ENCODE assay signal across 16 cellular contexts in genomic region chr10:107091126-107091525, GRCh38.
DNase-seq lines count a peak whose midpoint lies in the region; TF ChIP-seq lines count a peak whose summit lies in the region.
"Had no signal": no experiment of that assay in that cellular context is flagged by ENCODE, and none has a peak within 500 bp of the region (broad histone marks: within the 10 kb centered on the region; RNA-seq: fewer than 3 reads in every experiment).

No MANE protein-coding gene starts in this region.

- no peak overlapping the region for H3K27ac ChIP-seq in neuronal stem cell (replicated peaks; ENCODE audit: low read length)
- H3K27ac ChIP-seq: BLaER1 treated with 17β-estradiol and CSF1 and Interleukin-3, amounts not matched to agents 10 nM and 100 nM had no signal

- no peak overlapping the region for H2BK5ac ChIP-seq in neuronal stem cell (ENCODE audit: low read length)

- no peak overlapping the region for H3K18ac ChIP-seq in neuronal stem cell (ENCODE audit: low read length)

- no peaks in the 10 kb centered on the region for H3K27me3 ChIP-seq in neuronal stem cell (ENCODE audit: control insufficient read depth in 3 of 3, insufficient read depth in 3 of 3, low read depth in 1 of 3, low read length in 3 of 3)
- H3K27me3 ChIP-seq: BLaER1 treated with 17β-estradiol and CSF1 and Interleukin-3, amounts not matched to agents 10 nM and 100 nM had no signal

- no peak overlapping the region for H4K91ac ChIP-seq in neuronal stem cell (ENCODE audit: low read depth, low read length, poor library complexity)

- H3K4me2 ChIP-seq in neuronal stem cell (ENCODE audit: insufficient read depth, low read length, poor library complexity, severe bottlenecking) = no peak overlapping the region
- H3K4me2 ChIP-seq: BLaER1 treated with 17β-estradiol and CSF1 and Interleukin-3, amounts not matched to agents 10 nM and 100 nM had no signal

- no peak overlapping the region for H2AFZ ChIP-seq in neuronal stem cell (ENCODE audit: low read length)

- H4K8ac ChIP-seq in neuronal stem cell (ENCODE audit: low read depth, low read length) = no peak overlapping the region

- no peak overlapping the region for H3K14ac ChIP-seq in neuronal stem cell (ENCODE audit: low read length)

- H3K4me1 ChIP-seq in neuronal stem cell (ENCODE audit: control insufficient read depth in 2 of 2, insufficient read depth in 1 of 2, low read depth in 1 of 2, low read length in 2 of 2) = peaks cover 0 to 5% of the 10 kb centered on the region in 2 donors
- H3K4me1 ChIP-seq: BLaER1 treated with 17β-estradiol and CSF1 and Interleukin-3, amounts not matched to agents 10 nM and 100 nM had no signal

- no peak overlapping the region for H2BK12ac ChIP-seq in neuronal stem cell (ENCODE audit: low read length)

- no peak for TF ChIP-seq CTCF in GM10248 (IDR thresholded peaks at IDR 0.05; ENCODE audit: control extremely low read depth, extremely low read depth, low read depth, missing control alignments)

- no peak overlapping the region for H2AK5ac ChIP-seq in neuronal stem cell (ENCODE audit: low read depth, low read length)

- H2BK15ac ChIP-seq in neuronal stem cell (ENCODE audit: low read length) = no peak overlapping the region

- H3K36me3 ChIP-seq in neuronal stem cell (replicated peaks in 1 of 2; ENCODE audit: control insufficient read depth in 2 of 2, insufficient read depth in 2 of 2, low read length in 2 of 2) = no peaks in the 10 kb centered on the region
- H3K36me3 ChIP-seq: BLaER1 treated with 17β-estradiol and CSF1 and Interleukin-3, amounts not matched to agents 10 nM and 100 nM had no signal

- H3K23ac ChIP-seq in neuronal stem cell (ENCODE audit: low read depth, low read length, poor library complexity) = no peak overlapping the region

- H3K4me3 ChIP-seq in neuronal stem cell (ENCODE audit: low read length in 2 of 2) = no peak overlapping the region
- H3K4me3 ChIP-seq: BLaER1 treated with 17β-estradiol and CSF1 and Interleukin-3, amounts not matched to agents 10 nM and 100 nM had no signal

- no peak overlapping the region for H3K9ac ChIP-seq in neuronal stem cell (ENCODE audit: low read depth, low read length, poor library complexity)
- H3K9ac ChIP-seq: BLaER1 treated with 17β-estradiol and CSF1 and Interleukin-3, amounts not matched to agents 10 nM and 100 nM had no signal

- POLR2A ChIA-PET in GM10248 (lab: Yijun Ruan, JAX) = no interaction called here

- peak; percentile 82 for DNase-seq in A172 (ENCODE audit: low spot score)
- peak; percentile 53 for DNase-seq in HT1080 (ENCODE audit: low read depth)
- DNase-seq in SW480 (ENCODE audit: low spot score) = peak; percentile 1
- peak; percentile 2 for DNase-seq in myocyte (ENCODE audit: low read depth)
- DNase-seq in islet precursor cell = no peak
- DNase-seq in GM10248 (ENCODE audit: extremely low spot score) = no peak
- DNase-seq in ecto neural progenitor cell (ENCODE audit: low spot score) = no peak
- no peak for DNase-seq in neuronal stem cell (ENCODE audit: low spot score)
- DNase-seq: CD8-positive, alpha-beta memory T cell; DMS153; NCI-H1105 treated with DMSO at 0.1 percent for 48 hours; NCI-H187 treated with DMSO at 0.1 percent for 48 hours; NCI-H446; NCI-H69; PC-3 had no signal

- H3K9me3 ChIP-seq in neuronal stem cell (replicated peaks in 1 of 2; ENCODE audit: control insufficient read depth in 2 of 2, insufficient read depth in 1 of 2, low read depth in 1 of 2, low read length in 2 of 2) = no peaks in the 10 kb centered on the region

- H2BK120ac ChIP-seq in neuronal stem cell (ENCODE audit: low read depth, low read length) = no peak overlapping the region

- H3K4ac ChIP-seq in neuronal stem cell (ENCODE audit: low read length) = no peak overlapping the region

- WGBS in neuronal stem cell (ENCODE audit: extremely low coverage in 2 of 2, insufficient read length in 2 of 2, insufficient replicate concordance in 1 of 2), 2 donors = no CpG with 5 or more reads among the region's 2 CpGs

- CTCF ChIA-PET in GM10248 (lab: Yijun Ruan, JAX) = interaction anchor here (1.8 kb wide), 1 partner anchor 8 kb away, joined by 6 read pairs; no protein-coding TSS in a partner anchor

- no peaks in the 10 kb centered on the region for H3K79me1 ChIP-seq in neuronal stem cell (ENCODE audit: low read depth, low read length)

Comparison
In these comparisons a context has a peak if more than half of its experiments do, and no peak if none do; other contexts are left out.
1. DNase-seq: peak in A172 (single experiment), HT1080 (single experiment), SW480 (single experiment) and myocyte (single experiment); none in islet precursor cell (single experiment), GM10248 (single experiment), ecto neural progenitor cell (single experiment) and neuronal stem cell (single experiment).